In the genomic region with DNA sequence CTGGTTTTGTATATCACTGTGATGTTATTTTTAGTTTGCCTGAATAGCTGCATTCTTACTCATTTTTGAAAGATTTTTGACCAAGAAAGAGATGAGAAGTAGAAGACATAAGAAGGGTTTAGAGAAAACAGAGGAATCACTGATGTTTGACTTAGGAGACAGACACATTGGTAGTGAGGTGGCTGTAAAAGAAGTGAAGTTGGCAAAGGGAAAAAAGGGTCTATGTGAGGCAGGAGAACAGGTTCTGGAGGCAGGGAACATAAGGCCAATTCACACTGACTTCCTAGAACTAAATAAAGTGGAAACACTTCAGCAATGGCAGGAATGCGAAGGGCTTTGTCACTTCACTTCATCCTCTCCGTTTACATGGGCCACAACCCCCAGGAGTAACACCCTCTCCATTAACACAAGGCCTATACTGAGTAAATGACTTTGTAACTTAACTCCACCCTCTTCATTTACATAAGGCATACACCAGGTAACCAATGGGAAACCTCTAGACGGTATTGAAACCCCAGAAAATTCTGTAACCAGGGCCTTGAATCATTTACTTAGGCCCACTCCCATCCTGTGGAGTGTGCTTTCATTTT, we compare ENCODE assay signal across 8 cellular contexts. TPM values are rescaled to one million over a fixed set of nuclear protein-coding genes. Genes with fewer than 3 reads are reported as not detected.
DNase-seq lines count a peak whose midpoint lies in the region; ATAC-seq lines count a peak whose summit lies in the region.

No MANE protein-coding gene starts in this region.

- H3K27me3 Mint-ChIP-seq in memory B cell = no peaks in the 10 kb centered on the region

- H3K9me3 Mint-ChIP-seq in memory B cell = no peaks in the 10 kb centered on the region

- peak overlapping the region; percentile 89 for H3K27ac Mint-ChIP-seq in memory B cell

- peaks cover 21% of the 10 kb centered on the region for H3K36me3 Mint-ChIP-seq in memory B cell

- no peak for DNase-seq in memory B cell (ENCODE audit: low spot score in 2 of 2)
- no peak for DNase-seq in kidney glomerular epithelial cell (lab: John Stamatoyannopoulos, UW)
- no peak for DNase-seq in dermis blood vessel endothelial cell
- DNase-seq in T1000 (lab: John Stamatoyannopoulos, UW) = no peak
- no peak for DNase-seq in DMS53 (lab: John Stamatoyannopoulos, UW)

- H3K4me1 Mint-ChIP-seq in memory B cell = peaks cover 20% of the 10 kb centered on the region

- ATAC-seq in GM18519 (IDR thresholded peaks at IDR 0.05; ENCODE audit: low FRiP score, unreplicated experiment) = peak; percentile 36
- ATAC-seq in GM21717 (IDR thresholded peaks at IDR 0.05; ENCODE audit: unreplicated experiment) = peak; percentile 78
- peak; percentile 86 for ATAC-seq in HG03521 (IDR thresholded peaks at IDR 0.05; ENCODE audit: unreplicated experiment)
- peak; percentile 54 for ATAC-seq in memory B cell (ENCODE audit: low read depth)

- peak overlapping the region; percentile 71 for H3K4me3 Mint-ChIP-seq in memory B cell

RNA-seq across cellular contexts. Expression of a gene that starts 36.6 kb away (rescaled TPM):
- total RNA-seq in dermis blood vessel endothelial cell = 57.2 and 78.7 TPM in 2 replicates

Comparison
In these comparisons a context has a peak if more than half of its experiments do, and no peak if none do; other contexts are left out.
1. ATAC-seq: peak in every context shown above with its lines; median percentile 86 in HG03521; 78 in GM21717; 54 in memory B cell; 36 in GM18519.